ENCODE assay signal across 34 cellular contexts in the genomic region with DNA sequence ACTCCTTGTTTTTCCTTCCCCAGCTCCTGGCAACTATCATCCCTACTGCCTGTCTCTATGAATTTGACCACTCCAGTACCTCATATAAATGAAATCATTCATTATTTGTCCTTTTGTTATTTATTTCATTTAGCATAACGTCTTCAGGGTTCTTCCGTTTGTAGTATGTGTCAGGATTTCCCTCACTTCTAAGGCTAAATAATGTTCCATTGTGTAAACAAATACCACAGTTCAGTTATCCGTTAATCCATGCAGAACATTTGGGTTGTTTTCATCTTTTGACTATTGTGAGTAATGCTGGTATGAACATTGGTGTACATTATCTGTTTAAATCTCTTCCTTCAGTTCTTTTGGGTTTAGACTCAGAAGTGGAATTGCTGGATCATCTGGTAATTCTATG. TPM values are rescaled to one million over a fixed set of nuclear protein-coding genes. Genes with fewer than 3 reads are reported as not detected.
A peak's percentile ranks its signal among the peaks of the same experiment; 100 is the strongest.
DNase-seq lines count a peak whose midpoint lies in the region; ATAC-seq, FAIRE-seq and TF ChIP-seq lines count a peak whose summit lies in the region.
"Had no signal": no experiment of that assay in that cellular context is flagged by ENCODE, and none has a peak within 500 bp of the region (broad histone marks: within the 10 kb centered on the region; RNA-seq: fewer than 3 reads in every experiment).

No MANE protein-coding gene starts in this region.

- peak overlapping the region in 1 of 2 donors; percentile 6 for H3K27ac ChIP-seq in kidney (ENCODE audit: low read depth in 2 of 2, low read length in 2 of 2)
- H3K27ac ChIP-seq in naive thymus-derived CD4-positive, alpha-beta T cell (ENCODE audit: low read depth, low read length), result no peak overlapping the region
- H3K27ac ChIP-seq: body of pancreas, RWPE1, suprapubic skin had no signal

- peaks cover 7 to 10% of the 10 kb centered on the region in 2 donors for H3K4me1 ChIP-seq in kidney (ENCODE audit: control insufficient read depth in 1 of 2, insufficient read depth in 1 of 2, low read depth in 1 of 2, low read length in 2 of 2)
- H3K4me1 ChIP-seq in naive thymus-derived CD4-positive, alpha-beta T cell (ENCODE audit: control insufficient read depth in 2 of 2, insufficient read depth in 2 of 2, low read length in 2 of 2), result no peaks in the 10 kb centered on the region
- H3K4me1 ChIP-seq: BE2C, body of pancreas had no signal

- no peaks in the 10 kb centered on the region for H3K9me3 ChIP-seq in kidney (ENCODE audit: control insufficient read depth in 1 of 2, low read length in 2 of 2)
- H3K9me3 ChIP-seq in naive thymus-derived CD4-positive, alpha-beta T cell (ENCODE audit: control insufficient read depth in 2 of 3, low read length in 3 of 3), result no peaks in the 10 kb centered on the region
- H3K9me3 ChIP-seq: BE2C, body of pancreas, SK-N-SH, suprapubic skin had no signal

- no peak overlapping the region for H3K27ac Mint-ChIP-seq in naive thymus-derived CD4-positive, alpha-beta T cell
- H3K27ac Mint-ChIP-seq: activated CD4-positive, alpha-beta T cell treated with anti-CD3 and anti-CD28 coated beads for 36 hours; activated T-cell treated with anti-CD3 and anti-CD28 coated beads, Interleukin-2, amount 50 U/mL, for 24 hours; mesothelial cell of epicardium; natural killer cell treated with Interleukin-12 subunit alpha and Interleukin-12 subunit beta and Interleukin-15 and Interleukin-18, amount 100 ng/mL, for 72 hours; stimulated activated naive B cell treated with anti-CD40 and anti-IgM and Interleukin-4, amounts not matched to agents 10 μg/mL and 1 μg/mL and 100 μg/mL, for 72 hours; T-helper 17 cell had no signal

- no peak overlapping the region for H3K9ac ChIP-seq in kidney (ENCODE audit: low read length in 2 of 2)
- H3K9ac ChIP-seq: SK-N-SH had no signal

- CTCF ChIA-PET in naive thymus-derived CD4-positive, alpha-beta T cell (lab: Charles Lee), result interaction anchor here (0.6 kb wide), 1 partner anchor 23 kb away, joined by 3 read pairs; no protein-coding TSS in a partner anchor

- no peaks in the 10 kb centered on the region for H3K9me3 Mint-ChIP-seq in naive thymus-derived CD4-positive, alpha-beta T cell
- H3K9me3 Mint-ChIP-seq: activated T-cell treated with anti-CD3 and anti-CD28 coated beads, Interleukin-2, amount 50 U/mL, for 24 hours; mesothelial cell of epicardium; natural killer cell treated with Interleukin-12 subunit alpha and Interleukin-12 subunit beta and Interleukin-15 and Interleukin-18, amount 100 ng/mL, for 72 hours; stimulated activated naive B cell treated with anti-CD40 and anti-IgM and Interleukin-4, amounts not matched to agents 10 μg/mL and 1 μg/mL and 100 μg/mL, for 72 hours had no signal

- intact Hi-C loops in kidney (cut with DNase I), result no loop called here
- intact Hi-C loops in naive thymus-derived CD4-positive, alpha-beta T cell (cut with micrococcal nuclease), result no loop called here

- peaks cover 0 to 2% (median 0%) of the 10 kb centered on the region in 7 donors for H3K4me1 Mint-ChIP-seq in naive thymus-derived CD4-positive, alpha-beta T cell
- H3K4me1 Mint-ChIP-seq: mesothelial cell of epicardium, T-helper 17 cell had no signal

- TF ChIP-seq CTCF in D721Med (IDR thresholded peaks at IDR 0.05; ENCODE audit: insufficient read depth, missing control alignments) (no peak), kidney (IDR thresholded peaks at IDR 0.05; ENCODE audit: borderline replicate concordance, extremely low read depth, insufficient read depth) (no peak)

- peak overlapping the region; percentile 25 to 61 for H3K4me3 ChIP-seq in kidney (ENCODE audit: low read length in 2 of 2)
- no peak overlapping the region for H3K4me3 ChIP-seq in naive thymus-derived CD4-positive, alpha-beta T cell (ENCODE audit: low read length)
- H3K4me3 ChIP-seq: body of pancreas, suprapubic skin had no signal

- H3K36me3 ChIP-seq in kidney (ENCODE audit: control insufficient read depth in 1 of 2, insufficient read depth in 2 of 2, low read length in 2 of 2), result peaks cover 2 to 9% of the 10 kb centered on the region in 2 donors
- no peaks in the 10 kb centered on the region for H3K36me3 ChIP-seq in naive thymus-derived CD4-positive, alpha-beta T cell (ENCODE audit: control insufficient read depth in 2 of 3, insufficient read depth in 3 of 3, low read length in 3 of 3)
- H3K36me3 ChIP-seq: BE2C had no signal

- H3K36me3 Mint-ChIP-seq in naive thymus-derived CD4-positive, alpha-beta T cell, result peaks cover 0 to 58% (median 25%) of the 10 kb centered on the region in 5 donors
- H3K36me3 Mint-ChIP-seq: natural killer cell treated with Interleukin-12 subunit alpha and Interleukin-12 subunit beta and Interleukin-15 and Interleukin-18, amount 100 ng/mL, for 72 hours had no signal

- no peaks in the 10 kb centered on the region for H3K27me3 Mint-ChIP-seq in naive thymus-derived CD4-positive, alpha-beta T cell
- H3K27me3 Mint-ChIP-seq: activated CD4-positive, alpha-beta T cell treated with anti-CD3 and anti-CD28 coated beads for 36 hours; activated T-cell treated with anti-CD3 and anti-CD28 coated beads, Interleukin-2, amount 50 U/mL, for 24 hours; natural killer cell treated with Interleukin-12 subunit alpha and Interleukin-12 subunit beta and Interleukin-15 and Interleukin-18, amount 100 ng/mL, for 72 hours; stimulated activated naive B cell treated with anti-CD40 and anti-IgM and Interleukin-4, amounts not matched to agents 10 μg/mL and 1 μg/mL and 100 μg/mL, for 72 hours; T-helper 17 cell had no signal

- DNase-seq in D721Med (ENCODE audit: insufficient read length, low spot score) (no peak), kidney (no peak), ecto neural progenitor cell (ENCODE audit: low spot score) (no peak), NCI-H2196 treated with DMSO at 0.1 percent for 48 hours (lab: John Stamatoyannopoulos, UW; ENCODE audit: unreplicated experiment) (no peak), NCI-H2227 (lab: John Stamatoyannopoulos, UW; ENCODE audit: unreplicated experiment) (no peak)
- no peak for DNase-seq in naive thymus-derived CD4-positive, alpha-beta T cell
- DNase-seq: activated CD4-positive, alpha-beta T cell treated with anti-CD3 and anti-CD28 coated beads for 36 hours; activated T-cell treated with anti-CD3 and anti-CD28 coated beads, Interleukin-2, amount 50 U/mL, for 24 hours; BE2C; body of pancreas; left ventricle myocardium superior; NCI-H1092; NCI-H187 treated with DMSO at 0.1 percent for 48 hours; NCI-H2227 treated with DMSO at 0.1 percent for 48 hours; SK-N-SH; stimulated activated CD4-positive, alpha-beta T cell treated with anti-CD3 and anti-CD28 coated beads, Interleukin-12 subunit alpha, Interleukin-12 subunit beta, amount 100 ng/mL, for 4 hours; stimulated activated CD4-positive, alpha-beta T cell treated with anti-CD3 and anti-CD28 coated beads, Interleukin-4, amount 100 ng/mL, for 24 hours; stimulated activated naive B cell treated with anti-CD40 and anti-IgM and Interleukin-4, amounts not matched to agents 10 μg/mL and 1 μg/mL and 100 μg/mL, for 72 hours; T-helper 17 cell had no signal

- no peaks in the 10 kb centered on the region for H3K27me3 ChIP-seq in naive thymus-derived CD4-positive, alpha-beta T cell (ENCODE audit: control insufficient read depth in 2 of 2, insufficient read depth in 2 of 2, low read length in 2 of 2)
- H3K27me3 ChIP-seq: BE2C, body of pancreas, suprapubic skin had no signal

- peak; percentile 62 for ATAC-seq in GM21423 (IDR thresholded peaks at IDR 0.05; ENCODE audit: unreplicated experiment)
- ATAC-seq in HG03571 (IDR thresholded peaks at IDR 0.05; ENCODE audit: unreplicated experiment), result peak; percentile 69
- no peak for ATAC-seq in naive thymus-derived CD4-positive, alpha-beta T cell
- ATAC-seq: activated CD4-positive, alpha-beta T cell treated with anti-CD3 and anti-CD28 coated beads for 36 hours; body of pancreas; HCT116; left ventricle myocardium superior; natural killer cell treated with Interleukin-12 subunit alpha and Interleukin-12 subunit beta and Interleukin-15 and Interleukin-18, amount 100 ng/mL, for 72 hours; stimulated activated naive B cell treated with anti-CD40 and anti-IgM and Interleukin-4, amounts not matched to agents 10 μg/mL and 1 μg/mL and 100 μg/mL, for 72 hours; T-helper 17 cell had no signal

- H3K4me3 Mint-ChIP-seq in naive thymus-derived CD4-positive, alpha-beta T cell, result no peak overlapping the region
- H3K4me3 Mint-ChIP-seq: activated CD4-positive, alpha-beta T cell treated with anti-CD3 and anti-CD28 coated beads for 36 hours; activated T-cell treated with anti-CD3 and anti-CD28 coated beads, Interleukin-2, amount 50 U/mL, for 24 hours; mesothelial cell of epicardium; natural killer cell treated with Interleukin-12 subunit alpha and Interleukin-12 subunit beta and Interleukin-15 and Interleukin-18, amount 100 ng/mL, for 72 hours; stimulated activated naive B cell treated with anti-CD40 and anti-IgM and Interleukin-4, amounts not matched to agents 10 μg/mL and 1 μg/mL and 100 μg/mL, for 72 hours; T-helper 17 cell had no signal

- POLR2A ChIA-PET in naive thymus-derived CD4-positive, alpha-beta T cell (lab: Charles Lee), result no interaction called here

- FAIRE-seq in D721Med (lab: Jason Lieb, UNC) (peak; percentile 48), kidney (lab: Jason Lieb, UNC) (peak; percentile 89)
- FAIRE-seq: GM12891 had no signal

RNA-seq across cellular contexts. Expression of a gene that starts 18.8 kb away (rescaled TPM):
- total RNA-seq in kidney, result 41.5 TPM
- 54.4 TPM for polyA plus RNA-seq in kidney (ENCODE audit: insufficient read depth, low read depth, low replicate concordance)
- total RNA-seq in naive thymus-derived CD4-positive, alpha-beta T cell, result 1 to 10 TPM; 1.9 to 6.1 (median 5.1) TPM
- 1 to 10 TPM; 5.6 to 7.8 TPM for polyA plus RNA-seq in naive thymus-derived CD4-positive, alpha-beta T cell

RNA-seq across cellular contexts. Expression of a gene that starts 46.0 kb away (rescaled TPM):
- not detected for total RNA-seq in kidney
- polyA plus RNA-seq in kidney (ENCODE audit: insufficient read depth, low read depth, low replicate concordance), result not detected
- total RNA-seq in naive thymus-derived CD4-positive, alpha-beta T cell, result not detected
- polyA plus RNA-seq in naive thymus-derived CD4-positive, alpha-beta T cell, result not detected
- total RNA-seq: A673; activated CD4-positive, alpha-beta T cell treated with anti-CD3 and anti-CD28 coated beads for 36 hours; activated CD8-positive, alpha-beta memory T cell treated with anti-CD3 and anti-CD28 coated beads for 36 hours; body of pancreas; cerebellum; Daoy; left ventricle myocardium superior; LHCN-M2; mesothelial cell of epicardium; natural killer cell treated with Interleukin-12 subunit alpha and Interleukin-12 subunit beta and Interleukin-15 and Interleukin-18, amount 100 ng/mL, for 72 hours; osteocyte; suprapubic skin; T-helper 17 cell; ureter had no signal
- polyA plus RNA-seq: SK-N-SH had no signal

RNA-seq across cellular contexts. Expression of a gene that starts 46.1 kb away (rescaled TPM):
- 0.13 TPM for total RNA-seq in kidney
- 0.09 TPM for polyA plus RNA-seq in kidney (ENCODE audit: insufficient read depth, low read depth, low replicate concordance)
- not detected for total RNA-seq in naive thymus-derived CD4-positive, alpha-beta T cell
- polyA plus RNA-seq in naive thymus-derived CD4-positive, alpha-beta T cell, result under 1 TPM in 1 of 2 donors, not detected in 1; 0.11 TPM
- total RNA-seq: A673; activated CD4-positive, alpha-beta T cell treated with anti-CD3 and anti-CD28 coated beads for 36 hours; activated CD8-positive, alpha-beta memory T cell treated with anti-CD3 and anti-CD28 coated beads for 36 hours; body of pancreas; Daoy; left ventricle myocardium superior; LHCN-M2; mesothelial cell of epicardium; natural killer cell treated with Interleukin-12 subunit alpha and Interleukin-12 subunit beta and Interleukin-15 and Interleukin-18, amount 100 ng/mL, for 72 hours; osteocyte; suprapubic skin; T-helper 17 cell; ureter had no signal
- polyA plus RNA-seq: SK-N-SH had no signal
